In the genomic region with DNA sequence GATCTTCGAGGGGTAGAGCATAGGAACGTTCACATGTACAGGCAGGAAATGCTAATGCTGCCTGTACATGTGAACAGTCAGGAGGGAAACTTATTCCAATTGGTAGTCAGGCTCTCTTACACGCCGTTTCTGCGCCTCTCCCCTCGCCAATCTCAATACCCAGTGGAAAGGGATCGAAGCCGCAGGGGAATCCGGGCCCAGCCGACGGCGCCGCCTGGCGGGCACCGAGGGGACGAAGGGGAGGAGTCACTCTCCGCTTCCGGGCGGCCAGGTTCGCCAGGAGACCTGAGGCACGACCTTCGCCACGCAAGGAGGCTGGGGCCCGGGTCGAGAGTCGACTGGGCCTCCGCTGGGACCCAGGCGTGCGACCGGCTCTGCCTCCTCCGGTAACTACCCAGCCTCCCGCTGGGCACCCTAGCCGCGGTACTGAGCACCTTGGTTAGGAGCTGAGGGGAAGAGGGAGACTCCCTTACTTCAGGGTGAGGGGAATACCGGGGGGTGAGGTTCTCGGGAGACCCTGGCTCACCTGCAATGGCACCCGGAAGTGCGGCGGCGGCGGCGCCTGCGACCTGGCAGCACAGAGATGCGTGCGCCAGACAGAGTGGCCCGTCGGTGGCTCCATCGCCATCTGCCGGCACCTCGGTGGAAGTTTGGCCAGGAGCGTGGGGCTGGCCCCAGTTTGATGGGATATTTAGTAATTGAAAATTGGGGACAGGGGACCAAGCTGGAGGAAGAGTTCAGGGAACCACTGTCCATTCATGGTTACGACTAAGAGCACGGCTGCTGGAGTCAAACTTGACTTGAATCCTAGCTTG, we compare ENCODE assay signal across 8 cellular contexts. TPM values are rescaled to one million over a fixed set of nuclear protein-coding genes. Genes with fewer than 3 reads are reported as not detected.
DNase-seq lines count a peak whose midpoint lies in the region; FAIRE-seq and TF ChIP-seq lines count a peak whose summit lies in the region.

A gene (minus strand): TSS at position 557 of the 815 bp plus-strand sequence. CDS start 1,026 bp downstream, outside the sequence.

- no peak for FAIRE-seq in H54 (lab: Jason Lieb, UNC)

- TF ChIP-seq POLR2A in H54 (IDR thresholded peaks at IDR 0.05; ENCODE audit: low read depth, low read length) = no peak

- no peak within 1 kb of the TSS for H2BK15ac ChIP-seq in neuronal stem cell (ENCODE audit: low read length)

- H3K18ac ChIP-seq in neuronal stem cell (ENCODE audit: low read length) = peak within 1 kb of the TSS; percentile 99

- H3K4ac ChIP-seq in neuronal stem cell (ENCODE audit: low read length) = no peak within 1 kb of the TSS

- DNase-seq in G401 (ENCODE audit: low spot score) (peak; percentile 88), H54 (ENCODE audit: insufficient read length, low spot score) (peak; percentile 61), SJCRH30 (peak; percentile 82 to 84), foreskin melanocyte (peak; percentile 68), neuronal stem cell (ENCODE audit: low spot score) (peak; percentile 82), superior temporal gyrus (ENCODE audit: extremely low spot score) (peak; percentile 86)
- peak; percentile 79 for DNase-seq in activated gamma-delta T cell treated with anti-CD3 and anti-CD28 coated beads, Interleukin-2, amount 50 U/mL, for 16 hours (ENCODE audit: low read depth)

- H2AFZ ChIP-seq in Loucy (ENCODE audit: low read length) (peak within 1 kb of the TSS; percentile 93), neuronal stem cell (ENCODE audit: low read length) (peak within 1 kb of the TSS; percentile 93)

- H2BK120ac ChIP-seq in neuronal stem cell (ENCODE audit: low read depth, low read length) = no peak within 1 kb of the TSS

- H3K79me1 ChIP-seq in neuronal stem cell (ENCODE audit: low read depth, low read length) = peaks cover 7% of the 10 kb centered on the region

- in situ Hi-C loops in G401 (cut with HindIII; ENCODE audit: low sequenced_read_pairs) = no loop called here

- no peaks in the 10 kb centered on the region for H3K27me3 ChIP-seq in Loucy (ENCODE audit: insufficient read depth, low read length, poor library complexity, severe bottlenecking)
- H3K27me3 ChIP-seq in SJCRH30 = no peaks in the 10 kb centered on the region
- no peaks in the 10 kb centered on the region for H3K27me3 ChIP-seq in neuronal stem cell (ENCODE audit: control insufficient read depth in 3 of 3, insufficient read depth in 3 of 3, low read depth in 1 of 3, low read length in 3 of 3)

- no peak within 1 kb of the TSS for H2BK5ac ChIP-seq in neuronal stem cell (ENCODE audit: low read length)

- no peaks in the 10 kb centered on the region for H3K9me2 ChIP-seq in Loucy (replicated peaks; ENCODE audit: low read depth, low read length)

- peak within 1 kb of the TSS; percentile 95 for H3K23ac ChIP-seq in neuronal stem cell (ENCODE audit: low read depth, low read length, poor library complexity)

- no peak within 1 kb of the TSS for H4K91ac ChIP-seq in neuronal stem cell (ENCODE audit: low read depth, low read length, poor library complexity)

- H3K27ac ChIP-seq in SJCRH30 (peak within 1 kb of the TSS; percentile 75), neuronal stem cell (replicated peaks; ENCODE audit: low read length) (peak within 1 kb of the TSS; percentile 89)

- H3K9ac ChIP-seq in Loucy (ENCODE audit: low read depth, low read length, poor library complexity, severe bottlenecking) (peak within 1 kb of the TSS; percentile 96), neuronal stem cell (ENCODE audit: low read depth, low read length, poor library complexity) (peak within 1 kb of the TSS; percentile 97)

- H3K14ac ChIP-seq in neuronal stem cell (ENCODE audit: low read length) = no peak within 1 kb of the TSS

- TF ChIP-seq CTCF in Loucy (conservative IDR thresholded peaks at IDR 0.05; ENCODE audit: low read length) = peak; percentile 70

- H3K79me2 ChIP-seq in Loucy (ENCODE audit: insufficient read depth, low read length) = peaks cover 8% of the 10 kb centered on the region; the same call in 1 of the 2 replicates

- peaks cover 12% of the 10 kb centered on the region for H3K4me1 ChIP-seq in Loucy (ENCODE audit: insufficient read depth, low read length, poor library complexity, severe bottlenecking)
- no peaks in the 10 kb centered on the region for H3K4me1 ChIP-seq in SJCRH30
- H3K4me1 ChIP-seq in neuronal stem cell (ENCODE audit: control insufficient read depth in 2 of 2, insufficient read depth in 1 of 2, low read depth in 1 of 2, low read length in 2 of 2) = peaks cover 0 to 2% of the 10 kb centered on the region in 2 donors

- H3K36me3 ChIP-seq in Loucy (ENCODE audit: insufficient read depth, low read length) (no peaks in the 10 kb centered on the region), SJCRH30 (peaks cover 3% of the 10 kb centered on the region), neuronal stem cell (replicated peaks in 1 of 2; ENCODE audit: control insufficient read depth in 2 of 2, insufficient read depth in 2 of 2, low read length in 2 of 2) (peaks cover 28 to 51% of the 10 kb centered on the region in 2 donors)

- H3K4me3 ChIP-seq in Loucy (ENCODE audit: low read length, poor library complexity, severe bottlenecking) (peak within 1 kb of the TSS; percentile 95), SJCRH30 (peak within 1 kb of the TSS; percentile 86), neuronal stem cell (ENCODE audit: low read length in 2 of 2) (peak within 1 kb of the TSS; percentile 85 to 93)

- WGBS in neuronal stem cell (ENCODE audit: extremely low coverage in 2 of 2, insufficient read length in 2 of 2, insufficient replicate concordance in 1 of 2), 2 donors = no CpG with 5 or more reads among the region's 53 CpGs

- no peak within 1 kb of the TSS for H4K8ac ChIP-seq in neuronal stem cell (ENCODE audit: low read depth, low read length)

- no peaks in the 10 kb centered on the region for H4K20me1 ChIP-seq in Loucy (ENCODE audit: insufficient read depth, low read length, poor library complexity, severe bottlenecking)

- H3K9me3 ChIP-seq in Loucy (ENCODE audit: insufficient read depth, low read depth, low read length) (no peaks in the 10 kb centered on the region), SJCRH30 (replicated peaks) (no peaks in the 10 kb centered on the region), neuronal stem cell (replicated peaks in 1 of 2; ENCODE audit: control insufficient read depth in 2 of 2, insufficient read depth in 1 of 2, low read depth in 1 of 2, low read length in 2 of 2) (no peaks in the 10 kb centered on the region)

- H3K4me2 ChIP-seq in Loucy (ENCODE audit: low read depth, low read length, poor library complexity, severe bottlenecking) (peak within 1 kb of the TSS; percentile 85), neuronal stem cell (ENCODE audit: insufficient read depth, low read length, poor library complexity, severe bottlenecking) (peak within 1 kb of the TSS; percentile 78)

- H3F3A ChIP-seq in Loucy (ENCODE audit: low read depth) = 0 out of 2 replicates have a peak, but pooled peaks cover 4% of the 10 kb centered on the region

- no peak within 1 kb of the TSS for H2BK12ac ChIP-seq in neuronal stem cell (ENCODE audit: low read length)

- no peak within 1 kb of the TSS for H2AK5ac ChIP-seq in neuronal stem cell (ENCODE audit: low read depth, low read length)

RNA-seq across cellular contexts. Expression of the gene that starts here (rescaled TPM):
- 19.0 and 21.6 TPM in 2 replicates for total RNA-seq in G401 (2014; rRNA removed; shearing (Covaris generic))
- total RNA-seq in SJCRH30 (2014; rRNA removed; shearing (Covaris generic)) = 9.7 and 10.1 TPM in 2 replicates
- 9.3 TPM for polyA plus RNA-seq in neuronal stem cell (2013, experiment 1 of 2)
- 9.1 TPM for polyA plus RNA-seq in neuronal stem cell (2013, experiment 2 of 2)

Comparison
In these comparisons a context has a peak if more than half of its experiments do, and no peak if none do; other contexts are left out.
1. Peak in every context shown above with its lines: DNase-seq, H3K4me3 ChIP-seq and H3K27ac ChIP-seq.